Comparison of ENCODE assay signal across 8 cellular contexts in genomic region chr17:49703557-49704277, GRCh38. TPM values are rescaled to one million over a fixed set of nuclear protein-coding genes. Genes with fewer than 3 reads are reported as not detected.
DNase-seq lines count a peak whose midpoint lies in the region; ATAC-seq and TF ChIP-seq lines count a peak whose summit lies in the region.

No MANE protein-coding gene starts in this region.

- peak; percentile 54 for TF ChIP-seq CTCF in AG04450 (IDR thresholded peaks at IDR 0.05; ENCODE audit: low read depth, low read length)
- TF ChIP-seq CTCF in GM10266 (IDR thresholded peaks at IDR 0.05; ENCODE audit: control insufficient read depth, insufficient read depth, low read depth, missing control alignments): peak; percentile 77
- TF ChIP-seq CTCF in OCI-LY3 (IDR thresholded peaks at IDR 0.05; ENCODE audit: low read depth, low read length): peak; percentile 49
- TF ChIP-seq CTCF in epithelial cell of proximal tubule (conservative IDR thresholded peaks at IDR 0.05; ENCODE audit: low read depth, low read length): peak; percentile 82

- H3K79me2 ChIP-seq in OCI-LY3 (ENCODE audit: low read length): peaks cover 22% of the 10 kb centered on the region

- DNase-seq in AG04450 (ENCODE audit: low read depth, low spot score) (no peak), GM10266 (ENCODE audit: extremely low spot score) (peak; percentile 24), epithelial cell of proximal tubule (ENCODE audit: low read depth) (peak; percentile 46), pulmonary artery endothelial cell (ENCODE audit: low read depth, low spot score) (peak; percentile 32), NCI-H187 treated with DMSO at 0.1 percent for 48 hours (lab: John Stamatoyannopoulos, UW) (no peak), COR-L47 (lab: John Stamatoyannopoulos, UW) (no peak)

- CTCF ChIA-PET in AG04450 (lab: Charles Lee): interaction anchor here (0.5 to 4.9 kb wide), 9 partner anchors 8 to 523 kb away, joined by 3 to 23 read pairs (median 9); no protein-coding TSS in a partner anchor

- no peaks in the 10 kb centered on the region for H4K20me1 ChIP-seq in OCI-LY3 (ENCODE audit: insufficient read depth, low read length)

- H2AFZ ChIP-seq in OCI-LY3 (ENCODE audit: low read depth, low read length): no peak overlapping the region

- H3K27ac ChIP-seq in AG04450 (ENCODE audit: low read depth, low read length) (no peak overlapping the region), OCI-LY3 (ENCODE audit: low read length) (no peak overlapping the region)

- H3K27me3 ChIP-seq in AG04450 (ENCODE audit: control insufficient read depth, insufficient read depth, low read length) (no peaks in the 10 kb centered on the region), OCI-LY3 (ENCODE audit: low read depth, low read length) (no peaks in the 10 kb centered on the region)

- peaks cover 34% of the 10 kb centered on the region for H3K36me3 ChIP-seq in OCI-LY3 (replicated peaks; ENCODE audit: low read depth, low read length)

- H3K4me3 ChIP-seq in AG04450 (ENCODE audit: low read depth, low read length): no peak overlapping the region
- no peak overlapping the region for H3K4me3 ChIP-seq in OCI-LY3 (ENCODE audit: low read length)
- H3K4me3 ChIP-seq in epithelial cell of proximal tubule (ENCODE audit: low read depth, low read length): no peak overlapping the region

- H3K4me2 ChIP-seq in OCI-LY3 (ENCODE audit: low read length): no peak overlapping the region

- no peak for ATAC-seq in HG03095 (IDR thresholded peaks at IDR 0.05; ENCODE audit: unreplicated experiment)

- H3K9me3 ChIP-seq in AG04450 (ENCODE audit: control insufficient read depth, insufficient read depth, low read length) (no peaks in the 10 kb centered on the region; the same call in 1 of the 2 replicates), OCI-LY3 (ENCODE audit: insufficient read depth, low read length) (no peaks in the 10 kb centered on the region)

- no peak overlapping the region for H3K9ac ChIP-seq in OCI-LY3 (ENCODE audit: low read length)

- POLR2A ChIA-PET in AG04450 (lab: Yijun Ruan, JAX): interaction anchor here (0.6 kb wide), 2 partner anchors 26 to 79 kb away, joined by 4 to 8 read pairs; no protein-coding TSS in a partner anchor

- H3K4me1 ChIP-seq in OCI-LY3 (ENCODE audit: low read length): peaks cover 11% of the 10 kb centered on the region

RNA-seq across cellular contexts. Expression of gene SLC35B1, which starts 4.0 kb away (rescaled TPM):
- polyA plus RNA-seq in AG04450 (2011; rRNA removed): 99.1 and 109 TPM in 2 replicates
- polyA minus RNA-seq in AG04450 (2011; rRNA and poly(A)+ RNA removed): 64.2 and 77.9 TPM in 2 replicates
- 60.0 and 72.0 TPM in 2 replicates for total RNA-seq in epithelial cell of proximal tubule
- total RNA-seq in pulmonary artery endothelial cell: 72.2 and 93.6 TPM in 2 replicates

RNA-seq across cellular contexts. Expression of gene SPOP, which starts 25.8 kb away (rescaled TPM):
- 51.6 and 52.1 TPM in 2 replicates for polyA plus RNA-seq in AG04450 (2011; rRNA removed)
- 77.0 and 81.1 TPM in 2 replicates for polyA minus RNA-seq in AG04450 (2011; rRNA and poly(A)+ RNA removed)
- total RNA-seq in epithelial cell of proximal tubule: 23.3 and 26.2 TPM in 2 replicates
- 107 and 174 TPM in 2 replicates for total RNA-seq in pulmonary artery endothelial cell

Comparison
In these comparisons a context has a peak if more than half of its experiments do, and no peak if none do; other contexts are left out.
1. DNase-seq: peak in GM10266 (single experiment), epithelial cell of proximal tubule (single experiment) and pulmonary artery endothelial cell (single experiment); none in AG04450 (single experiment), NCI-H187 treated with DMSO at 0.1 percent for 48 hours (single experiment) and COR-L47 (single experiment).
2. Peak in every context shown above with its lines, with median percentiles within 50 percentile points of each other: CTCF ChIP-seq.